In genomic region chr4:81802308-81802846, GRCh38 we compare ENCODE assay signal across 20 cellular contexts.
A peak's percentile ranks its signal among the peaks of the same experiment; 100 is the strongest.
DNase-seq lines count a peak whose midpoint lies in the region; ATAC-seq, FAIRE-seq and TF ChIP-seq lines count a peak whose summit lies in the region.
"Had no signal": no experiment of that assay in that cellular context is flagged by ENCODE, and none has a peak within 500 bp of the region (broad histone marks: within the 10 kb centered on the region; RNA-seq: fewer than 3 reads in every experiment).

No MANE protein-coding gene starts in this region.

- H3K79me2 ChIP-seq in HepG2 (ENCODE audit: insufficient read depth, low read length), result no peaks in the 10 kb centered on the region

- H3K4me2 ChIP-seq in HepG2 (ENCODE audit: low read depth, low read length), result no peak overlapping the region

- H4K20me1 ChIP-seq in HepG2 (ENCODE audit: insufficient read depth, low read length), result no peaks in the 10 kb centered on the region

- TF ChIP-seq CTCF in liver (IDR thresholded peaks at IDR 0.05; ENCODE audit: low read depth, low read length, missing input control), result no peak
- no peak for TF ChIP-seq CTCF in HepG2 (CRISPR knock-in tag; IDR thresholded peaks at IDR 0.05)
- TF ChIP-seq CTCF in right lobe of liver (IDR thresholded peaks at IDR 0.05), result no peak

- DNase-seq in HepG2 (ENCODE audit: low spot score), result no peak
- DNase-seq in NCI-H748 (lab: John Stamatoyannopoulos, UW; ENCODE audit: unreplicated experiment), result peak; percentile 76
- DNase-seq in right lobe of liver, result no peak
- no peak for DNase-seq in MV-4-11 (lab: John Stamatoyannopoulos, UW)
- DNase-seq in HUDEP-2 (lab: John Stamatoyannopoulos, UW; ENCODE audit: unreplicated experiment in 76 of 76), result no peak
- DNase-seq: BE2C; CD4-positive, alpha-beta memory T cell; DMS153; GF-D8; HCEC 1CT; HFFc6 had no signal

- H3K4me1 ChIP-seq in liver (ENCODE audit: control insufficient read depth in 4 of 4, insufficient read depth in 4 of 4, low read length in 3 of 4) (peaks cover 0 to 3% (median under 1%) of the 10 kb centered on the region in 4 donors), HepG2 (ENCODE audit: insufficient read depth, low read length) (no peaks in the 10 kb centered on the region), right lobe of liver (peaks cover 0 to 21% (median 0%) of the 10 kb centered on the region in 4 donors)
- H3K4me1 ChIP-seq: BE2C had no signal

- H3K4me3 ChIP-seq in liver (ENCODE audit: low read depth in 1 of 3, low read length in 3 of 3) (no peak overlapping the region), HepG2 (replicated peaks in 1 of 3; ENCODE audit: insufficient read depth in 1 of 3, low read depth in 2 of 3, low read length in 3 of 3) (no peak overlapping the region), right lobe of liver (no peak overlapping the region)
- H3K4me3 ChIP-seq: K562 had no signal

- in situ Hi-C loops in HepG2 (cut with HindIII; ENCODE audit: extremely low pct_ligation_motif_present, low pct_unique_long_range_greater_than_20kb), result no loop called here

- no peak for FAIRE-seq in HepG2 (lab: Jason Lieb, UNC)
- FAIRE-seq: A204.1, D721Med, GM18507, HTR-8/SVneo, K562 had no signal

- H3K9me3 ChIP-seq in liver (ENCODE audit: control insufficient read depth in 4 of 4, low read length in 3 of 4) (no peaks in the 10 kb centered on the region), HepG2 (ENCODE audit: low read length) (no peaks in the 10 kb centered on the region), right lobe of liver (no peaks in the 10 kb centered on the region)
- H3K9me3 ChIP-seq: BE2C had no signal

- POLR2A ChIA-PET in HepG2 (lab: Yijun Ruan, JAX), result no interaction called here

- TF ChIP-seq RAD21 in liver (IDR thresholded peaks at IDR 0.05), result no peak
- TF ChIP-seq RAD21 in HepG2 (CRISPR knock-in tag; IDR thresholded peaks at IDR 0.05), result no peak

- H3K36me3 ChIP-seq in liver (ENCODE audit: control insufficient read depth in 4 of 4, insufficient read depth in 3 of 4, low read depth in 1 of 4, low read length in 3 of 4) (no peaks in the 10 kb centered on the region), HepG2 (replicated peaks in 1 of 2; ENCODE audit: control insufficient read depth in 1 of 2, insufficient read depth in 2 of 2, low read length in 2 of 2) (no peaks in the 10 kb centered on the region), right lobe of liver (no peaks in the 10 kb centered on the region)
- H3K36me3 ChIP-seq: BE2C had no signal

- TF ChIP-seq POLR2A in HepG2 (IDR thresholded peaks at IDR 0.05; ENCODE audit: insufficient read depth in 1 of 2, low read depth in 2 of 2, low read length in 2 of 2) (no peak), right lobe of liver (IDR thresholded peaks at IDR 0.05) (no peak)

- no peak overlapping the region for H3K9ac ChIP-seq in liver (ENCODE audit: low read depth in 1 of 2, low read length in 2 of 2)
- H3K9ac ChIP-seq in HepG2 (ENCODE audit: insufficient read depth, low read depth, low read length), result no peak overlapping the region

- H2AFZ ChIP-seq in HepG2 (ENCODE audit: low read length), result no peak overlapping the region

- no peak for TF ChIP-seq EP300 in HepG2 (IDR thresholded peaks at IDR 0.05; ENCODE audit: low read depth in 2 of 2, low read length in 2 of 2)
- no peak for TF ChIP-seq EP300 in HepG2 (CRISPR knock-in tag; IDR thresholded peaks at IDR 0.05; ENCODE audit: borderline replicate concordance)

- H3K27ac ChIP-seq in liver (ENCODE audit: low read depth in 1 of 2, low read length in 2 of 2) (no peak overlapping the region), HepG2 (ENCODE audit: extremely low read length, insufficient read depth, low read length) (no peak overlapping the region), right lobe of liver (no peak overlapping the region)
- H3K27ac ChIP-seq: C4-2B had no signal

- 38% methylated on average over 5 of the region's 5 CpGs for WGBS in liver
- under 1% methylated on average over 5 of the region's 5 CpGs for WGBS in HepG2 (ENCODE audit: low lambda C conversion rate)
- WGBS in right lobe of liver (ENCODE audit: insufficient coverage, low coverage, low lambda C conversion rate, missing lambda C conversion rate), result 33% methylated on average over 5 of the region's 5 CpGs

- intact Hi-C loops in HepG2 (cut with micrococcal nuclease; ENCODE audit: unreplicated experiment) (no loop called here), right lobe of liver (cut with DNase I) (no loop called here)

- BruUV-seq in HepG2 (replicated peaks; lab: Mats Ljungman, UMichigan), result no TSS peak

- H3K27me3 ChIP-seq in liver (ENCODE audit: control insufficient read depth in 4 of 4, insufficient read depth in 4 of 4, low read length in 3 of 4), result peaks cover 0 to under 1% (median 0%) of the 10 kb centered on the region in 4 donors
- no peaks in the 10 kb centered on the region for H3K27me3 ChIP-seq in HepG2 (ENCODE audit: control insufficient read depth in 1 of 2, insufficient read depth in 2 of 2, low read length in 2 of 2)
- no peaks in the 10 kb centered on the region for H3K27me3 ChIP-seq in right lobe of liver
- H3K27me3 ChIP-seq: BE2C had no signal

- CTCF ChIA-PET in HepG2 (lab: Yijun Ruan, JAX; ENCODE audit: low intra/inter-chr PET ratio, low total read pairs), result no interaction called here

- ATAC-seq in HepG2 (no peak), HG02610 (IDR thresholded peaks at IDR 0.05; ENCODE audit: unreplicated experiment) (peak; percentile 81), right lobe of liver (peak; percentile 49 to 66 (median 57)), GM18873 (IDR thresholded peaks at IDR 0.05; ENCODE audit: low FRiP score, unreplicated experiment) (no peak)
- ATAC-seq: K562 had no signal

TF ChIP-seq in liver, 16 proteins besides CTCF, POLR2A, EP300 and RAD21 (continues in another document):
- no peak for TF ChIP-seq ZBTB33 (IDR thresholded peaks at IDR 0.05)
- TF ChIP-seq HNF4G (IDR thresholded peaks at IDR 0.05), result peak; percentile 9
- TF ChIP-seq NR2F2 (IDR thresholded peaks at IDR 0.05), result no peak
- TF ChIP-seq RXRA (IDR thresholded peaks at IDR 0.05), result peak in 1 of 2 donors; percentile 26
- TF ChIP-seq EGR1 (IDR thresholded peaks at IDR 0.05; ENCODE audit: low read depth in 2 of 2), result no peak
- no peak for TF ChIP-seq MAX (IDR thresholded peaks at IDR 0.05)
- TF ChIP-seq SP1 (IDR thresholded peaks at IDR 0.05), result peak; percentile 11
- no peak for TF ChIP-seq FOXA2 (IDR thresholded peaks at IDR 0.05)
- no peak for TF ChIP-seq JUND (IDR thresholded peaks at IDR 0.05)
- no peak for TF ChIP-seq ATF3 (IDR thresholded peaks at IDR 0.05)
- no peak for TF ChIP-seq FOXA1 (IDR thresholded peaks at IDR 0.05)

TF ChIP-seq in HepG2, 621 proteins besides CTCF, POLR2A, EP300 and RAD21:
- no peak for TF ChIP-seq RCOR2 (CRISPR knock-in tag; IDR thresholded peaks at IDR 0.05)
- TF ChIP-seq AKAP8 (CRISPR knock-in tag; IDR thresholded peaks at IDR 0.05), result no peak
- TF ChIP-seq KAT8 (CRISPR knock-in tag; IDR thresholded peaks at IDR 0.05), result no peak
- no peak for TF ChIP-seq ZBTB49 (CRISPR knock-in tag; IDR thresholded peaks at IDR 0.05; ENCODE audit: borderline replicate concordance)
- no peak for TF ChIP-seq AHDC1 (CRISPR knock-in tag; IDR thresholded peaks at IDR 0.05; ENCODE audit: borderline replicate concordance)
TF ChIP-seq in HepG2: peak in this region for 0.

Comparison
In these comparisons a context has a peak if more than half of its experiments do, and no peak if none do; other contexts are left out.
1. ATAC-seq: peak in HG02610 (single experiment) and right lobe of liver (4 of 4); none in HepG2 (single experiment) and GM18873 (single experiment).